ENCODE assay signal across 21 cellular contexts in the genomic region with DNA sequence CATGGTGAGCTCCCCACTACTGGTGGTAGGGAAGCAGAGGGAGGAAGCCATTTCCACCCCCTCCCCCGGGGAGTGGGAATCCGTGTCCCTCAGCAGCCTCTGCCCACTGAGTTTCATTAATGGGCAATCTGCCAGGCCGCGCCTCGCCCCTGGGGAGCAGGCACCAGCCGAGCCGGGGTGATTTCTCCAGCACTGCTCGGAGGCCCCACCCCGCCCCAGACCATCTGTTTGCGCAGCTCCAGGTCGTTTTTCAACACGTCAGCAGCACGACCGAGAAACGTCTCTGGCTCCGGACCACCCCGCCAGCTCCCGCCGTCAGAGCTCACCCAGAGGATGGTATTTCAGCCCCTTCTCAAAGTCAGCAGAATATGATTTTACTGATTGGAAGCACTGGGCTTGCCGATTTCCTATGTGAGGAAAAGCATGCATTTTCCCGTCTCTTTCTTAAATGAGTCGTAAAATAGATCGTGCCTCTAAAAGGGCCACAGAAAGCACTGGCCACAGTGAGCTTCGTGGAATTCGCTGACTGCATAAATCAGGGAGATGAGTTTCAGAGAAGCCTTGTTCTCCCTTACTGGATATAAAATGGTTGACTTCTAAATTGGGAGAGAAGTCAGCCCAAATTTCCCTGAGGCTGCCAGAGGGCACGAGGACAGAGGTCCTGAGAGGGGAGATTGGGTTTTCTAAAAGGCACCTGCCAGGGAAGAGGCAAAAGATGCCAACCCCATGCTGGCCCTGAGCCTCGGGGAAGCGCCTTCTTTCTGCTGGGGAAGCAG.
DNase-seq lines count a peak whose midpoint lies in the region; ATAC-seq and TF ChIP-seq lines count a peak whose summit lies in the region.
"Had no signal": no experiment of that assay in that cellular context is flagged by ENCODE, and none has a peak within 500 bp of the region (broad histone marks: within the 10 kb centered on the region; RNA-seq: fewer than 3 reads in every experiment).

No MANE protein-coding gene starts in this region.

- no peaks in the 10 kb centered on the region for H3K79me2 ChIP-seq in parathyroid adenoma

- H3K27me3 Mint-ChIP-seq in T-helper 2 cell treated with Interferon-gamma antibody and Interleukin-4, amounts not matched to agents 5 μg/mL and 100 μg/mL, for 36 hours (ENCODE audit: low read depth): no peaks in the 10 kb centered on the region

- no peak overlapping the region for H3K9ac ChIP-seq in parathyroid adenoma

- H3K27ac Mint-ChIP-seq in T-helper 2 cell treated with Interferon-gamma antibody and Interleukin-4, amounts not matched to agents 5 μg/mL and 100 μg/mL, for 36 hours: no peak overlapping the region
- H3K27ac Mint-ChIP-seq: activated naive CD4-positive, alpha-beta T cell treated with anti-CD3 and anti-CD28 coated beads, Interleukin-2, amount 50 U/mL, for 24 hours; B cell; endodermal cell; HFFc6; stimulated activated naive CD8-positive, alpha-beta T cell treated with anti-CD3 and anti-CD28 coated beads, Interleukin-15, Interleukin-2, amounts not matched to agents 100 ng/mL and 50 ng/mL, for 24 hours had no signal

- ATAC-seq in HG03095 (IDR thresholded peaks at IDR 0.05; ENCODE audit: unreplicated experiment): no peak
- ATAC-seq in HG02981 (IDR thresholded peaks at IDR 0.05; ENCODE audit: unreplicated experiment): no peak
- ATAC-seq: Panc1 had no signal

- no peaks in the 10 kb centered on the region for H3K36me3 Mint-ChIP-seq in T-helper 2 cell treated with Interferon-gamma antibody and Interleukin-4, amounts not matched to agents 5 μg/mL and 100 μg/mL, for 36 hours (ENCODE audit: low read depth)
- H3K36me3 Mint-ChIP-seq: activated naive CD4-positive, alpha-beta T cell treated with anti-CD3 and anti-CD28 coated beads, Interleukin-2, amount 50 U/mL, for 24 hours had no signal

- no peak for TF ChIP-seq CTCF in HEK293 (tag by site-specific recombination; IDR thresholded peaks at IDR 0.05)
- TF ChIP-seq CTCF in parathyroid adenoma (IDR thresholded peaks at IDR 0.05): no peak

- no peaks in the 10 kb centered on the region for H3K4me1 Mint-ChIP-seq in T-helper 2 cell treated with Interferon-gamma antibody and Interleukin-4, amounts not matched to agents 5 μg/mL and 100 μg/mL, for 36 hours (ENCODE audit: low read depth)
- H3K4me1 Mint-ChIP-seq: activated naive CD4-positive, alpha-beta T cell treated with anti-CD3 and anti-CD28 coated beads, Interleukin-2, amount 50 U/mL, for 24 hours; B cell had no signal

- H3K4me2 ChIP-seq in parathyroid adenoma (ENCODE audit: low read length): no peak overlapping the region

- no peaks in the 10 kb centered on the region for H3K9me3 ChIP-seq in HEK293 (ENCODE audit: control insufficient read depth, insufficient read depth, low read depth, low read length)
- no peaks in the 10 kb centered on the region for H3K9me3 ChIP-seq in parathyroid adenoma (ENCODE audit: control insufficient read depth, low read length)

- H3K4me1 ChIP-seq in HEK293 (ENCODE audit: control insufficient read depth, insufficient read depth, low read length) (no peaks in the 10 kb centered on the region; the same call in 1 of the 2 replicates), parathyroid adenoma (no peaks in the 10 kb centered on the region)

- no peaks in the 10 kb centered on the region for H3K9me3 Mint-ChIP-seq in T-helper 2 cell treated with Interferon-gamma antibody and Interleukin-4, amounts not matched to agents 5 μg/mL and 100 μg/mL, for 36 hours
- H3K9me3 Mint-ChIP-seq: activated naive CD4-positive, alpha-beta T cell treated with anti-CD3 and anti-CD28 coated beads, Interleukin-2, amount 50 U/mL, for 24 hours had no signal

- H3K36me3 ChIP-seq in HEK293 (ENCODE audit: control insufficient read depth in 2 of 2, insufficient read depth in 1 of 2, low read length in 2 of 2) (no peaks in the 10 kb centered on the region), parathyroid adenoma (ENCODE audit: control insufficient read depth, insufficient read depth, low read length) (no peaks in the 10 kb centered on the region)
- H3K36me3 ChIP-seq: MG63 had no signal

- CTCF ChIA-PET in HEK293 (lab: Yijun Ruan, JAX): no interaction called here

- no peaks in the 10 kb centered on the region for H3K27me3 ChIP-seq in parathyroid adenoma (ENCODE audit: control insufficient read depth, insufficient read depth, low read length)
- H3K27me3 ChIP-seq: MG63 had no signal

- H3K27ac ChIP-seq in HEK293 (ENCODE audit: extremely low read depth, low read depth, low read length) (no peak overlapping the region), parathyroid adenoma (no peak overlapping the region)
- H3K27ac ChIP-seq: 22Rv1 had no signal

- peak; percentile 88 for DNase-seq in DMS 273 (lab: John Stamatoyannopoulos, UW; ENCODE audit: unreplicated experiment)
- DNase-seq in DMS 273 treated with DMSO at 0.1 percent for 48 hours (lab: John Stamatoyannopoulos, UW): no peak
- DNase-seq in NCI-H82 treated with DMSO at 0.1 percent for 48 hours (lab: John Stamatoyannopoulos, UW; ENCODE audit: unreplicated experiment): peak; percentile 47
- DNase-seq in T-helper 2 cell treated with Interferon-gamma antibody and Interleukin-4, amounts not matched to agents 5 μg/mL and 100 μg/mL, for 36 hours (ENCODE audit: low spot score): no peak
- DNase-seq: activated CD4-positive, alpha-beta T cell treated with anti-CD3 and anti-CD28 coated beads for 1 hour; endodermal cell; HFFc6; MG63; NCI-H2029 treated with DMSO at 0.1 percent for 48 hours; nucleus accumbens; stimulated activated CD4-positive, alpha-beta T cell treated with anti-CD3 and anti-CD28 coated beads, Interleukin-2, amount 100 ng/mL, for 48 hours; trophoblast cell had no signal

- no peak overlapping the region for H3K4me3 ChIP-seq in HEK293 (ENCODE audit: low read depth, low read length)
- no peak overlapping the region for H3K4me3 ChIP-seq in parathyroid adenoma (ENCODE audit: low read depth, low read length)
- H3K4me3 ChIP-seq: MG63 had no signal

- POLR2A ChIA-PET in HEK293 (lab: Yijun Ruan, JAX): interaction anchor here (0.6 kb wide), 1 partner anchor 1167 kb away, joined by 5 read pairs; no protein-coding TSS in a partner anchor

- H3K4me3 Mint-ChIP-seq in T-helper 2 cell treated with Interferon-gamma antibody and Interleukin-4, amounts not matched to agents 5 μg/mL and 100 μg/mL, for 36 hours: no peak overlapping the region
- H3K4me3 Mint-ChIP-seq: activated naive CD4-positive, alpha-beta T cell treated with anti-CD3 and anti-CD28 coated beads, Interleukin-2, amount 50 U/mL, for 24 hours; B cell; endodermal cell; HFFc6; stimulated activated naive CD8-positive, alpha-beta T cell treated with anti-CD3 and anti-CD28 coated beads, Interleukin-15, Interleukin-2, amounts not matched to agents 100 ng/mL and 50 ng/mL, for 24 hours had no signal

- peak overlapping the region; percentile 46 for H2AFZ ChIP-seq in parathyroid adenoma

TF ChIP-seq in HEK293, 187 proteins besides CTCF, POLR2A, EP300 and RAD21 (continues in another document):
- TF ChIP-seq ZNF777 (tag by site-specific recombination; IDR thresholded peaks at IDR 0.05; ENCODE audit: borderline replicate concordance) (no peak), ZXDB (tag by site-specific recombination; IDR thresholded peaks at IDR 0.05) (no peak), ZFP37 (tag by site-specific recombination; IDR thresholded peaks at IDR 0.05) (no peak), ZNF138 (tag by site-specific recombination; IDR thresholded peaks at IDR 0.05; ENCODE audit: borderline replicate concordance) (no peak), SALL2 (tag by site-specific recombination; IDR thresholded peaks at IDR 0.05; ENCODE audit: borderline replicate concordance) (no peak), SCRT1 (tag by site-specific recombination; IDR thresholded peaks at IDR 0.05; ENCODE audit: borderline replicate concordance) (no peak), ZIC2 (tag by site-specific recombination; IDR thresholded peaks at IDR 0.05) (peak; percentile 75), GLIS1 (tag by site-specific recombination; IDR thresholded peaks at IDR 0.05) (peak; percentile 83), ZNF664 (tag by site-specific recombination; IDR thresholded peaks at IDR 0.05) (no peak), ZNF600 (tag by site-specific recombination; IDR thresholded peaks at IDR 0.05) (peak; percentile 68), ZNF555 (tag by site-specific recombination; conservative IDR thresholded peaks at IDR 0.05) (no peak), ZNF423 (tag by site-specific recombination; IDR thresholded peaks at IDR 0.05) (peak; percentile 73), ZNF677 (tag by site-specific recombination; IDR thresholded peaks at IDR 0.05) (no peak), KLF7 (tag by site-specific recombination; IDR thresholded peaks at IDR 0.05; ENCODE audit: borderline replicate concordance) (no peak)
- TF ChIP-seq, protein P1, sequence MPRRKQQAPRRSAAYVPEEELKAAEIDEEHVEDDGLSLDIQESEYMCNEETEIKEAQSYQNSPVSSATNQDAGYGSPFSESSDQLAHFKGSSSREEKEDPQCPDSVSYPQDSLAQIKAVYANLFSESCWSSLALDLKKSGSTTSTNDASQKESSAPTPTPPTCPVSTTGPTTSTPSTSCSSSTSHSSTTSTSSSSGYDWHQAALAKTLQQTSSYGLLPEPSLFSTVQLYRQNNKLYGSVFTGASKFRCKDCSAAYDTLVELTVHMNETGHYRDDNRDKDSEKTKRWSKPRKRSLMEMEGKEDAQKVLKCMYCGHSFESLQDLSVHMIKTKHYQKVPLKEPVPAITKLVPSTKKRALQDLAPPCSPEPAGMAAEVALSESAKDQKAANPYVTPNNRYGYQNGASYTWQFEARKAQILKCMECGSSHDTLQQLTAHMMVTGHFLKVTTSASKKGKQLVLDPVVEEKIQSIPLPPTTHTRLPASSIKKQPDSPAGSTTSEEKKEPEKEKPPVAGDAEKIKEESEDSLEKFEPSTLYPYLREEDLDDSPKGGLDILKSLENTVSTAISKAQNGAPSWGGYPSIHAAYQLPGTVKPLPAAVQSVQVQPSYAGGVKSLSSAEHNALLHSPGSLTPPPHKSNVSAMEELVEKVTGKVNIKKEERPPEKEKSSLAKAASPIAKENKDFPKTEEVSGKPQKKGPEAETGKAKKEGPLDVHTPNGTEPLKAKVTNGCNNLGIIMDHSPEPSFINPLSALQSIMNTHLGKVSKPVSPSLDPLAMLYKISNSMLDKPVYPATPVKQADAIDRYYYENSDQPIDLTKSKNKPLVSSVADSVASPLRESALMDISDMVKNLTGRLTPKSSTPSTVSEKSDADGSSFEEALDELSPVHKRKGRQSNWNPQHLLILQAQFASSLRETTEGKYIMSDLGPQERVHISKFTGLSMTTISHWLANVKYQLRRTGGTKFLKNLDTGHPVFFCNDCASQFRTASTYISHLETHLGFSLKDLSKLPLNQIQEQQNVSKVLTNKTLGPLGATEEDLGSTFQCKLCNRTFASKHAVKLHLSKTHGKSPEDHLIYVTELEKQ (tag by site-specific recombination; IDR thresholded peaks at IDR 0.05; ENCODE audit: borderline replicate concordance): no peak

Comparison
In these comparisons a context has a peak if more than half of its experiments do, and no peak if none do; other contexts are left out.
1. DNase-seq: peak in DMS 273 (single experiment) and NCI-H82 treated with DMSO at 0.1 percent for 48 hours (single experiment); none in DMS 273 treated with DMSO at 0.1 percent for 48 hours (single experiment) and T-helper 2 cell treated with Interferon-gamma antibody and Interleukin-4, amounts not matched to agents 5 μg/mL and 100 μg/mL, for 36 hours (single experiment).